ENCODE assay signal across 8 cellular contexts in genomic region chr6:158703840-158704822, GRCh38. TPM values are rescaled to one million over a fixed set of nuclear protein-coding genes. Genes with fewer than 3 reads are reported as not detected.
DNase-seq lines count a peak whose midpoint lies in the region; ATAC-seq and TF ChIP-seq lines count a peak whose summit lies in the region.

No MANE protein-coding gene starts in this region.

- H3K9me3 Mint-ChIP-seq in activated T-cell treated with anti-CD3 and anti-CD28 coated beads, Interleukin-2, amount 50 U/mL, for 72 hours = no peaks in the 10 kb centered on the region
- H3K9me3 Mint-ChIP-seq in naive thymus-derived CD8-positive, alpha-beta T cell = no peaks in the 10 kb centered on the region

- no peaks in the 10 kb centered on the region for H4K20me1 ChIP-seq in PC-9 (ENCODE audit: insufficient read depth)

- no peaks in the 10 kb centered on the region for H3K9me2 ChIP-seq in PC-9 (ENCODE audit: insufficient read depth)

- H2AFZ ChIP-seq in PC-9 = no peak overlapping the region; the same call in 1 of the 2 replicates

- H3K79me2 ChIP-seq in PC-9 (ENCODE audit: low read depth) = peaks cover 29% of the 10 kb centered on the region

- peaks cover 52% of the 10 kb centered on the region for H3K4me1 ChIP-seq in PC-9 (replicated peaks; ENCODE audit: insufficient read depth)

- H3K9me3 ChIP-seq in PC-9 (ENCODE audit: insufficient read depth, low read depth) = no peaks in the 10 kb centered on the region

- peak overlapping the region; percentile 46; the same call in 1 of the 2 replicates for H3K4me3 ChIP-seq in PC-9

- H3K4me3 Mint-ChIP-seq in activated T-cell treated with anti-CD3 and anti-CD28 coated beads, Interleukin-2, amount 50 U/mL, for 72 hours = peak overlapping the region; percentile 22 to 67
- peak overlapping the region; percentile 78 to 94 (median 84) for H3K4me3 Mint-ChIP-seq in naive thymus-derived CD8-positive, alpha-beta T cell

- intact Hi-C loops in PC-9 (cut with micrococcal nuclease; ENCODE audit: unreplicated experiment) = loop anchor here (1.0 to 10.0 kb wide), 6 partner anchors 61 to 430 kb away; no protein-coding TSS in a partner anchor

- no TSS peak for BruUV-seq in PC-9 (replicated peaks; lab: Mats Ljungman, UMichigan)

- H3K27me3 Mint-ChIP-seq in activated T-cell treated with anti-CD3 and anti-CD28 coated beads, Interleukin-2, amount 50 U/mL, for 72 hours (ENCODE audit: low read depth) = no peaks in the 10 kb centered on the region
- no peaks in the 10 kb centered on the region for H3K27me3 Mint-ChIP-seq in naive thymus-derived CD8-positive, alpha-beta T cell

- CTCF ChIA-PET in PC-9 (lab: Charles Lee) = interaction anchor here (0.7 kb wide), 2 partner anchors 43 to 483 kb away, joined by 3 to 4 read pairs; no protein-coding TSS in a partner anchor

- peak; percentile 98 for TF ChIP-seq CTCF in PC-9 (conservative IDR thresholded peaks at IDR 0.05)

- POLR2A ChIA-PET in PC-9 (lab: Charles Lee; ENCODE audit: unreplicated experiment) = interaction anchor here (0.6 kb wide), 1 partner anchor 204 kb away, joined by 4 read pairs; no protein-coding TSS in a partner anchor
- POLR2A ChIA-PET in naive thymus-derived CD8-positive, alpha-beta T cell (lab: Charles Lee) = interaction anchor here (0.6 to 1.6 kb wide), 5 partner anchors 115 to 430 kb away, joined by 3 to 9 read pairs (median 5); partner anchors contain the start of gene EZR

- H3K36me3 Mint-ChIP-seq in activated T-cell treated with anti-CD3 and anti-CD28 coated beads, Interleukin-2, amount 50 U/mL, for 72 hours (ENCODE audit: insufficient read depth in 2 of 2) = peaks cover 3 to 23% of the 10 kb centered on the region in 2 donors
- H3K36me3 Mint-ChIP-seq in naive thymus-derived CD8-positive, alpha-beta T cell = peaks cover 0 to 17% (median 4%) of the 10 kb centered on the region in 3 donors

- DNase-seq in COLO829 (ENCODE audit: low spot score) (peak; percentile 62), HK-2 (ENCODE audit: unreplicated experiment) (peak; percentile 87), PC-9 (peak; percentile 81 to 88), fibroblast of gingiva (ENCODE audit: low read depth) (peak; percentile 43)
- DNase-seq in activated T-cell treated with anti-CD3 and anti-CD28 coated beads, Interleukin-2, amount 50 U/mL, for 72 hours = peak; percentile 81 to 84
- peak; percentile 56 to 83 (median 76) for DNase-seq in naive thymus-derived CD8-positive, alpha-beta T cell
- DNase-seq in stimulated activated naive CD4-positive, alpha-beta T cell (lab: John Stamatoyannopoulos, UW) = peak; percentile 34 to 80 (median 68)

- H3K4me1 Mint-ChIP-seq in activated T-cell treated with anti-CD3 and anti-CD28 coated beads, Interleukin-2, amount 50 U/mL, for 72 hours (ENCODE audit: low read depth) = peaks cover 26% of the 10 kb centered on the region
- H3K4me1 Mint-ChIP-seq in naive thymus-derived CD8-positive, alpha-beta T cell = peaks cover 11 to 22% (median 15%) of the 10 kb centered on the region in 4 donors

- no peaks in the 10 kb centered on the region for H3K36me3 ChIP-seq in PC-9 (ENCODE audit: low read depth)

- peak overlapping the region; percentile 70 for H3K4me2 ChIP-seq in PC-9

- peaks cover 37% of the 10 kb centered on the region for H3F3A ChIP-seq in PC-9 (ENCODE audit: insufficient read depth, low read depth)

- H3K27ac ChIP-seq in PC-9 = peak overlapping the region; percentile 94

- ATAC-seq in GM19467 (IDR thresholded peaks at IDR 0.05; ENCODE audit: unreplicated experiment) = peak; percentile 94
- ATAC-seq in activated T-cell treated with anti-CD3 and anti-CD28 coated beads, Interleukin-2, amount 50 U/mL, for 72 hours (replicated peaks in 1 of 2) = peak; percentile 93 to 95
- peak; percentile 98 for ATAC-seq in naive thymus-derived CD8-positive, alpha-beta T cell

- H3K27ac Mint-ChIP-seq in activated T-cell treated with anti-CD3 and anti-CD28 coated beads, Interleukin-2, amount 50 U/mL, for 72 hours = peak overlapping the region; percentile 26
- H3K27ac Mint-ChIP-seq in naive thymus-derived CD8-positive, alpha-beta T cell = peak overlapping the region in 9 of 10 donors; percentile 55 to 90 (median 79)

- no peaks in the 10 kb centered on the region for H3K27me3 ChIP-seq in PC-9 (ENCODE audit: insufficient read depth, low read depth)

RNA-seq across cellular contexts. Expression of gene SYTL3, which starts 54.3 kb away (rescaled TPM):
- 7.8 and 8.3 TPM in 2 replicates for total RNA-seq in PC-9 (2021)
- total RNA-seq in activated T-cell treated with anti-CD3 and anti-CD28 coated beads, Interleukin-2, amount 50 U/mL, for 72 hours = 100 to 1,000 TPM; 267 to 353 TPM
- total RNA-seq in naive thymus-derived CD8-positive, alpha-beta T cell = 10 to 100 TPM; 11.1 to 13.6 TPM
- polyA plus RNA-seq in naive thymus-derived CD8-positive, alpha-beta T cell = 10 to 100 TPM; 15.7 to 16.1 (median 15.8) TPM

RNA-seq across cellular contexts. Expression of gene DYNLT1, which starts 59.6 kb away (rescaled TPM):
- 99.6 and 105 TPM in 2 replicates for total RNA-seq in PC-9 (2021)
- total RNA-seq in activated T-cell treated with anti-CD3 and anti-CD28 coated beads, Interleukin-2, amount 50 U/mL, for 72 hours = 100 to 1,000 TPM; 111 to 127 TPM
- total RNA-seq in naive thymus-derived CD8-positive, alpha-beta T cell = 10 to 100 TPM; 54.4 to 54.7 TPM
- 10 to 100 TPM; 63.3 to 78.6 (median 63.7) TPM for polyA plus RNA-seq in naive thymus-derived CD8-positive, alpha-beta T cell

Comparison
In these comparisons a context has a peak if more than half of its experiments do, and no peak if none do; other contexts are left out.
1. Peak in every context shown above with its lines: DNase-seq, ATAC-seq, H3K4me3 ChIP-seq and H3K27ac ChIP-seq.
2. RNA of gene SYTL3, which starts 54.3 kb away (total RNA-seq): 267 to 353 TPM in activated T-cell treated with anti-CD3 and anti-CD28 coated beads, Interleukin-2, amount 50 U/mL, for 72 hours; 11.1 to 13.6 TPM in naive thymus-derived CD8-positive, alpha-beta T cell and 7.8 to 8.3 TPM in PC-9; every median in the first group is over 10 times any median in the second.